9 cellular contexts compared by ENCODE assay signal in genomic region chr2:18473241-18473841, GRCh38.
DNase-seq lines count a peak whose midpoint lies in the region; ATAC-seq, FAIRE-seq and TF ChIP-seq lines count a peak whose summit lies in the region.
"Had no signal": no experiment of that assay in that cellular context is flagged by ENCODE, and none has a peak within 500 bp of the region (broad histone marks: within the 10 kb centered on the region; RNA-seq: fewer than 3 reads in every experiment).

No MANE protein-coding gene starts in this region.

- H3K18ac ChIP-seq in trophoblast cell (ENCODE audit: low read length) = no peak overlapping the region

- DNase-seq in HFF-Myc (ENCODE audit: extremely low read depth, low read depth) (peak; percentile 82), K562 (ENCODE audit: extremely low read depth in 1 of 4, low spot score in 3 of 4) (peak in 2 of 4 experiments; percentile 35 to 41), iPS-NIHi7 (ENCODE audit: extremely low spot score) (peak; percentile 17), tibial artery (peak in 1 of 2 donors; percentile 30), trophoblast cell (no peak), HuH-7 (ENCODE audit: low spot score) (no peak)
- DNase-seq: activated gamma-delta T cell had no signal

- H3K14ac ChIP-seq in trophoblast cell (ENCODE audit: low read length) = no peak overlapping the region

- TF ChIP-seq RAD21 in K562 (CRISPR knock-in tag; conservative IDR thresholded peaks at IDR 0.05 in 1 of 2, IDR thresholded peaks at IDR 0.05 in 1 of 2) = no peak

- no peak overlapping the region for H2AK5ac ChIP-seq in trophoblast cell (ENCODE audit: low read length)

- H3K9ac ChIP-seq in K562 (ENCODE audit: insufficient read depth in 1 of 2, low read depth in 2 of 2, low read length in 2 of 2) (no peak overlapping the region), trophoblast cell (ENCODE audit: low read length) (no peak overlapping the region)

- no peak overlapping the region for H2AFZ ChIP-seq in K562 (ENCODE audit: low read depth, low read length)
- no peak overlapping the region for H2AFZ ChIP-seq in trophoblast cell (ENCODE audit: insufficient read depth, low read length, poor library complexity)

- H4K12ac ChIP-seq in trophoblast cell (ENCODE audit: low read depth, low read length) = no peak overlapping the region

- TF ChIP-seq EP300 in K562 (IDR thresholded peaks at IDR 0.05; ENCODE audit: low read length) = no peak

- H2BK120ac ChIP-seq in trophoblast cell (ENCODE audit: insufficient read depth, low read length, poor library complexity) = no peak overlapping the region

- H3K36me3 ChIP-seq in K562 (ENCODE audit: control insufficient read depth, insufficient read depth, low read length) (no peaks in the 10 kb centered on the region), tibial artery (no peaks in the 10 kb centered on the region), trophoblast cell (ENCODE audit: control insufficient read depth in 1 of 2, insufficient read depth in 2 of 2, low read length in 2 of 2) (no peaks in the 10 kb centered on the region)

- in situ Hi-C loops in K562 (cut with MboI) = no loop called here

- H4K8ac ChIP-seq in trophoblast cell (ENCODE audit: low read depth, low read length) = no peak overlapping the region

- H3K4me3 ChIP-seq in HFF-Myc (replicated peaks; ENCODE audit: low read depth, low read length) (no peak overlapping the region), K562 (no peak overlapping the region), tibial artery (no peak overlapping the region), trophoblast cell (ENCODE audit: low read depth, low read length) (no peak overlapping the region)

- no peaks in the 10 kb centered on the region for H3K79me1 ChIP-seq in trophoblast cell (ENCODE audit: low read length)

- WGBS in K562 (ENCODE audit: insufficient coverage, low coverage, missing lambda C conversion rate) = 1% methylated on average over 6 of the region's 6 CpGs
- WGBS in trophoblast cell (ENCODE audit: extremely low coverage, insufficient coverage, insufficient read length) = no CpG with 5 or more reads among the region's 6 CpGs

- POLR2A ChIA-PET in K562 (lab: Yijun Ruan, JAX) = no interaction called here

- H3K79me2 ChIP-seq in K562 (ENCODE audit: control insufficient read depth, insufficient read depth, low read length) = no peaks in the 10 kb centered on the region
- H3K79me2 ChIP-seq in trophoblast cell (ENCODE audit: control insufficient read depth, insufficient read depth, low read length, poor library complexity) = no peaks in the 10 kb centered on the region

- H4K91ac ChIP-seq in trophoblast cell (ENCODE audit: low read depth, low read length) = no peak overlapping the region

- intact Hi-C loops in K562 (cut with micrococcal nuclease) = no loop called here
- intact Hi-C loops in tibial artery (cut with DNase I; ENCODE audit: low total_unique reads) = no loop called here

- H4K20me1 ChIP-seq in K562 (replicated peaks; ENCODE audit: control insufficient read depth, insufficient read depth, low read length) = no peaks in the 10 kb centered on the region

- no peak overlapping the region for H2BK5ac ChIP-seq in trophoblast cell (ENCODE audit: low read depth, low read length, poor library complexity)

- TF ChIP-seq CTCF in HFF-Myc (IDR thresholded peaks at IDR 0.05; ENCODE audit: low read depth, low read length, missing control alignments) (no peak), K562 (IDR thresholded peaks at IDR 0.05 in 2 of 3, conservative IDR thresholded peaks at IDR 0.05 in 1 of 3; ENCODE audit: insufficient read depth in 2 of 3, low read depth in 1 of 3, low read length in 3 of 3) (no peak), tibial artery (IDR thresholded peaks at IDR 0.05) (no peak)

- TF ChIP-seq POLR2A in K562 (conservative IDR thresholded peaks at IDR 0.05) = no peak

- H3K9me3 ChIP-seq in K562 (replicated peaks; ENCODE audit: control insufficient read depth, insufficient read depth, low read depth, low read length) (no peaks in the 10 kb centered on the region), tibial artery (no peaks in the 10 kb centered on the region), trophoblast cell (ENCODE audit: insufficient read depth, low read depth, low read length) (no peaks in the 10 kb centered on the region)

- no peak overlapping the region for H3K23ac ChIP-seq in trophoblast cell (ENCODE audit: low read length)

- no peaks in the 10 kb centered on the region for H3K9me1 ChIP-seq in K562 (ENCODE audit: control insufficient read depth, insufficient read depth, low read length)

- H3K4me2 ChIP-seq in K562 (ENCODE audit: insufficient read depth, low read length) = no peak overlapping the region
- H3K4me2 ChIP-seq in trophoblast cell (ENCODE audit: low read length) = no peak overlapping the region

- peak; percentile 60; the same call in 2 of the 3 replicates for ATAC-seq in K562
- no peak for ATAC-seq in HG03097 (IDR thresholded peaks at IDR 0.05; ENCODE audit: low FRiP score, unreplicated experiment)

- no peaks in the 10 kb centered on the region for H3K27me3 ChIP-seq in K562 (ENCODE audit: control insufficient read depth in 2 of 2, insufficient read depth in 2 of 2, low read length in 2 of 2)
- no peaks in the 10 kb centered on the region for H3K27me3 ChIP-seq in tibial artery
- no peaks in the 10 kb centered on the region for H3K27me3 ChIP-seq in trophoblast cell (ENCODE audit: insufficient read depth, low read length)

- CTCF ChIA-PET in K562 (lab: Yijun Ruan, JAX; ENCODE audit: low intra/inter-chr PET ratio) = no interaction called here

- H3K27ac ChIP-seq in K562 (ENCODE audit: extremely low read depth, low read depth, low read length) (no peak overlapping the region), tibial artery (peak overlapping the region; percentile 50 to 61), trophoblast cell (ENCODE audit: low read depth, low read length) (no peak overlapping the region)

- no peak for FAIRE-seq in K562 (lab: Jason Lieb, UNC)
- FAIRE-seq: TTC549 had no signal

- no peaks in the 10 kb centered on the region; a peak in 1 of 5 replicates for H3K4me1 ChIP-seq in K562 (replicated peaks in 1 of 2; ENCODE audit: control insufficient read depth in 2 of 2, insufficient read depth in 2 of 2, low read length in 2 of 2)
- H3K4me1 ChIP-seq in tibial artery = peaks cover 0 to 32% (median 21%) of the 10 kb centered on the region in 4 donors
- H3K4me1 ChIP-seq in trophoblast cell (ENCODE audit: control insufficient read depth in 1 of 2, insufficient read depth in 2 of 2, low read length in 2 of 2) = no peaks in the 10 kb centered on the region

- no peak overlapping the region for H3K4ac ChIP-seq in trophoblast cell (ENCODE audit: low read depth, low read length)

- no peak overlapping the region for H2BK12ac ChIP-seq in trophoblast cell (ENCODE audit: low read length)

- BruUV-seq in K562 (replicated peaks; lab: Mats Ljungman, UMichigan) = no TSS peak

TF ChIP-seq in K562, 482 proteins besides CTCF, POLR2A, EP300 and RAD21:
- TF ChIP-seq ZNF583 (CRISPR knock-in tag; IDR thresholded peaks at IDR 0.05) = no peak
- TF ChIP-seq MCM2 (IDR thresholded peaks at IDR 0.05; ENCODE audit: low read depth) = no peak
- peak; percentile 86 for TF ChIP-seq EGR1 (conservative IDR thresholded peaks at IDR 0.05)
- TF ChIP-seq TGIF2 (CRISPR knock-in tag; IDR thresholded peaks at IDR 0.05) = no peak
- TF ChIP-seq EZH2 (IDR thresholded peaks at IDR 0.05; ENCODE audit: borderline replicate concordance, low read depth, low read length) = no peak
- no peak for TF ChIP-seq LEF1 (IDR thresholded peaks at IDR 0.05)
- no peak for TF ChIP-seq HNRNPUL1 (IDR thresholded peaks at IDR 0.05; ENCODE audit: low read length)
- no peak for TF ChIP-seq ZNF197 (CRISPR knock-in tag; IDR thresholded peaks at IDR 0.05; ENCODE audit: low read depth)

Comparison
In these comparisons a context has a peak if more than half of its experiments do, and no peak if none do; other contexts are left out.
1. DNase-seq: peak in HFF-Myc (single experiment) and iPS-NIHi7 (single experiment); none in trophoblast cell (0 of 2) and HuH-7 (single experiment).
2. H3K27ac ChIP-seq: peak in tibial artery (2 of 2); none in K562 (single experiment) and trophoblast cell (single experiment).